In the genomic region with DNA sequence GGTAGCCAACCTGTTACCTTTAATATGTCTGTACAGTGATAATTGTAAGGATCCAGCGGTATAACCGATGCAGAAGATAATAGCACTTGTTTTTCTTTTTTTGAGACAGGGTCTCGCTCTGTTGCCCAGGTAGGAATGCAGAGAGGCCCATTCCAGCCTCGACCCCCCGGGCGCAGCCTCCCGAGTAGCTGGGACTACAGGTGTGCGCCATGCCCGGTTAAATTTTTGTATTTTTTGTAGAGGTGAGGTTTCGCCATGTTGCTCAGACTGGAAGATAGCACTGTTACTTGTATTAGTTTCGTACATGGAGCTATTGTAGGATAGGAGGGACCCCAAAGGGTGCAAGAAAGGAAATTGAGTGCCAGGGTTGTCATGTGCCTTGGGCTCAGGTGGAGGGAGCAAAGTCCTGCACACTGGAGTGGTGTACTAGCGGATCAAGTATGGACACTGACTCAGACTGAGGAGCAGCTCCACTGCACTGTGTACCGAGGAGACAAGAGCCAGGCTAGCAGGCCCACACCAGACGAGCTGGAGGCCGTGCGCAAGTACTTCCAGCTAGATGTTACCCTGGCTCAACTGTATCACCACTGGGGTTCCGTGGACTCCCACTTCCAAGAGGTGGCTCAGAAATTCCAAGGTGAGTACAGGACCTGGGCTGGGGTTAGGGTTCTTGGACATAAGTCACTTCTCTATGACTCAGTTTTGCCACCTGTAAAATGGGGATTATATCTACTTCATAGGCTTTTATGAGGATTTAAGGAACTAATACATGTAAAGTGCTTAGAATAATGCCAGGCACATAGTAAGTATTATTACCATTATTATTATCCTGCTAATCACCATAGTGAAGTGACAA, we compare ENCODE assay signal across 8 cellular contexts. TPM values are rescaled to one million over a fixed set of nuclear protein-coding genes. Genes with fewer than 3 reads are reported as not detected.
DNase-seq lines count a peak whose midpoint lies in the region; ATAC-seq and TF ChIP-seq lines count a peak whose summit lies in the region.

No MANE protein-coding gene starts in this region.

- H3K4me1 ChIP-seq in right cardiac atrium (ENCODE audit: control insufficient read depth, insufficient read depth, low read length) (peaks cover 6% of the 10 kb centered on the region), skeletal muscle satellite cell (ENCODE audit: control insufficient read depth, insufficient read depth, low read length) (peaks cover 35% of the 10 kb centered on the region)

- no peaks in the 10 kb centered on the region for H3K27me3 Mint-ChIP-seq in activated CD8-positive, alpha-beta memory T cell treated with anti-CD3 and anti-CD28 coated beads, Interleukin-2, amount 10 ng/mL, durations not matched to agents 7 days and 5 days
- no peaks in the 10 kb centered on the region for H3K27me3 Mint-ChIP-seq in WTC11 (ENCODE audit: low read depth)

- POLR2A ChIA-PET in WTC11 (lab: Charles Lee) = interaction anchor here (1.2 to 2.2 kb wide), 3 partner anchors 13 to 24 kb away, joined by 3 to 8 read pairs (median 5); a partner anchor contains a TSS

- H3K9me3 ChIP-seq in right cardiac atrium (ENCODE audit: control insufficient read depth, low read length) (no peaks in the 10 kb centered on the region), skeletal muscle satellite cell (replicated peaks; ENCODE audit: low read length) (no peaks in the 10 kb centered on the region)

- peak overlapping the region; percentile 94 for H3K27ac ChIP-seq in right cardiac atrium (ENCODE audit: low read length)

- H3K4me3 Mint-ChIP-seq in activated CD8-positive, alpha-beta memory T cell treated with anti-CD3 and anti-CD28 coated beads, Interleukin-2, amount 10 ng/mL, durations not matched to agents 7 days and 5 days = peak overlapping the region; percentile 94
- peak overlapping the region; percentile 98 for H3K4me3 Mint-ChIP-seq in WTC11

- H3K4me1 Mint-ChIP-seq in activated CD8-positive, alpha-beta memory T cell treated with anti-CD3 and anti-CD28 coated beads, Interleukin-2, amount 10 ng/mL, durations not matched to agents 7 days and 5 days = peaks cover 59% of the 10 kb centered on the region
- H3K4me1 Mint-ChIP-seq in WTC11 = peaks cover 11% of the 10 kb centered on the region

- WGBS in right cardiac atrium = 41% methylated on average over 17 of the region's 17 CpGs

- H3K4me3 ChIP-seq in right cardiac atrium (ENCODE audit: low read length) (peak overlapping the region; percentile 87), skeletal muscle satellite cell (ENCODE audit: low read length) (peak overlapping the region; percentile 82)

- peak overlapping the region; percentile 91 for H3K27ac Mint-ChIP-seq in activated CD8-positive, alpha-beta memory T cell treated with anti-CD3 and anti-CD28 coated beads, Interleukin-2, amount 10 ng/mL, durations not matched to agents 7 days and 5 days
- peak overlapping the region; percentile 99 for H3K27ac Mint-ChIP-seq in WTC11

- H3K36me3 ChIP-seq in skeletal muscle satellite cell (ENCODE audit: insufficient read depth, low read length) = peaks cover 41% of the 10 kb centered on the region

- no peak for ATAC-seq in activated CD8-positive, alpha-beta memory T cell treated with anti-CD3 and anti-CD28 coated beads, Interleukin-2, amount 10 ng/mL, durations not matched to agents 7 days and 5 days
- no peak for ATAC-seq in WTC11
- no peak for ATAC-seq in right cardiac atrium

- DNase-seq in activated CD8-positive, alpha-beta memory T cell treated with anti-CD3 and anti-CD28 coated beads, Interleukin-2, amount 10 ng/mL, durations not matched to agents 7 days and 5 days = peak; percentile 52
- DNase-seq in activated CD8-positive, alpha-beta memory T cell treated with anti-CD3 and anti-CD28 coated beads, Interleukin-2, amount 50 U/mL, for 48 hours = no peak
- DNase-seq in WTC11 (ENCODE audit: low spot score) (no peak), right cardiac atrium (peak in 1 of 3 donors; percentile 49), G401 (ENCODE audit: low spot score) (no peak), epidermal melanocyte (ENCODE audit: insufficient read length, low spot score) (no peak), HK-2 (ENCODE audit: unreplicated experiment) (no peak)

- peaks cover 46% of the 10 kb centered on the region for H3K36me3 Mint-ChIP-seq in activated CD8-positive, alpha-beta memory T cell treated with anti-CD3 and anti-CD28 coated beads, Interleukin-2, amount 10 ng/mL, durations not matched to agents 7 days and 5 days
- H3K36me3 Mint-ChIP-seq in WTC11 = peaks cover 43% of the 10 kb centered on the region

- peak overlapping the region; percentile 81 for H3K9ac ChIP-seq in skeletal muscle satellite cell (ENCODE audit: low read depth, low read length)

- no peak for TF ChIP-seq CTCF in WTC11 (IDR thresholded peaks at IDR 0.05)

- no peaks in the 10 kb centered on the region for H3K27me3 ChIP-seq in right cardiac atrium (ENCODE audit: control insufficient read depth, insufficient read depth)
- H3K27me3 ChIP-seq in skeletal muscle satellite cell (ENCODE audit: control insufficient read depth, insufficient read depth, low read length) = no peaks in the 10 kb centered on the region

- no peaks in the 10 kb centered on the region for H3K9me3 Mint-ChIP-seq in activated CD8-positive, alpha-beta memory T cell treated with anti-CD3 and anti-CD28 coated beads, Interleukin-2, amount 10 ng/mL, durations not matched to agents 7 days and 5 days (ENCODE audit: low read depth)
- H3K9me3 Mint-ChIP-seq in WTC11 = no peaks in the 10 kb centered on the region

- in situ Hi-C loops in G401 (cut with HindIII; ENCODE audit: low sequenced_read_pairs) = no loop called here

- peak overlapping the region; percentile 94 for H3K4me2 ChIP-seq in skeletal muscle satellite cell (ENCODE audit: low read length)

- intact Hi-C loops in right cardiac atrium (cut with DNase I) = no loop called here

- CTCF ChIA-PET in activated CD8-positive, alpha-beta memory T cell treated with anti-CD3 and anti-CD28 coated beads, Interleukin-2, amount 10 ng/mL, durations not matched to agents 7 days and 5 days (lab: Charles Lee) = interaction anchor here (0.7 to 2.2 kb wide), 5 partner anchors 19 to 53 kb away, joined by 3 to 7 read pairs (median 4); a partner anchor contains a TSS
- CTCF ChIA-PET in WTC11 (lab: Charles Lee) = interaction anchor here (0.8 to 1.1 kb wide), 2 partner anchors 24 to 247 kb away, joined by 3 to 7 read pairs; no protein-coding TSS in a partner anchor

TF ChIP-seq in WTC11, 78 proteins besides CTCF, POLR2A, EP300 and RAD21:
- TF ChIP-seq, protein P1, sequence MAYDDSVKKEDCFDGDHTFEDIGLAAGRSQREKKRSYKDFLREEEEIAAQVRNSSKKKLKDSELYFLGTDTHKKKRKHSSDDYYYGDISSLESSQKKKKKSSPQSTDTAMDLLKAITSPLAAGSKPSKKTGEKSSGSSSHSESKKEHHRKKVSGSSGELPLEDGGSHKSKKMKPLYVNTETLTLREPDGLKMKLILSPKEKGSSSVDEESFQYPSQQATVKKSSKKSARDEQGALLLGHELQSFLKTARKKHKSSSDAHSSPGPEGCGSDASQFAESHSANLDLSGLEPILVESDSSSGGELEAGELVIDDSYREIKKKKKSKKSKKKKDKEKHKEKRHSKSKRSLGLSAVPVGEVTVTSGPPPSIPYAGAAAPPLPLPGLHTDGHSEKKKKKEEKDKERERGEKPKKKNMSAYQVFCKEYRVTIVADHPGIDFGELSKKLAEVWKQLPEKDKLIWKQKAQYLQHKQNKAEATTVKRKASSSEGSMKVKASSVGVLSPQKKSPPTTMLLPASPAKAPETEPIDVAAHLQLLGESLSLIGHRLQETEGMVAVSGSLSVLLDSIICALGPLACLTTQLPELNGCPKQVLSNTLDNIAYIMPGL (CRISPR knock-in tag; IDR thresholded peaks at IDR 0.05) = 0 out of 2 replicates have a peak, but pooled peaks have one; percentile 7
- TF ChIP-seq ZNF138 (CRISPR knock-in tag; conservative IDR thresholded peaks at IDR 0.05) = no peak
TF ChIP-seq in WTC11: peak in this region for 1.

RNA-seq across cellular contexts. Expression of a gene that starts 1.0 kb away (rescaled TPM):
- 10 to 100 TPM; 32.1 to 34.5 TPM for total RNA-seq in activated CD8-positive, alpha-beta memory T cell treated with anti-CD3 and anti-CD28 coated beads, Interleukin-2, amount 10 ng/mL, durations not matched to agents 7 days and 5 days
- total RNA-seq in WTC11 (2021) (23.6 to 27.3 TPM (median 26.7 TPM) in 3 replicates), right cardiac atrium (10 to 100 TPM in 3 of 4 donors, 1 to 10 TPM in 1; 9.6 to 15.5 (median 15.1) TPM)
- polyA plus RNA-seq in right cardiac atrium = 13.4 TPM
- 22.6 and 23.6 TPM in 2 replicates for total RNA-seq in skeletal muscle satellite cell (2012; rRNA removed)
- 32.1 and 35.3 TPM in 2 replicates for total RNA-seq in G401 (2014; rRNA removed; shearing (Covaris generic))

RNA-seq across cellular contexts. Expression of a gene that starts 19.0 kb away (rescaled TPM):
- 10 to 100 TPM; 31.7 to 57.7 TPM for total RNA-seq in activated CD8-positive, alpha-beta memory T cell treated with anti-CD3 and anti-CD28 coated beads, Interleukin-2, amount 10 ng/mL, durations not matched to agents 7 days and 5 days
- total RNA-seq in WTC11 (2021) (3.1 to 6.6 TPM (median 5.9 TPM) in 3 replicates), right cardiac atrium (10 to 100 TPM; 20.1 to 24.9 (median 21.0) TPM)
- polyA plus RNA-seq in right cardiac atrium = 22.1 TPM
- 23.1 and 23.8 TPM in 2 replicates for total RNA-seq in skeletal muscle satellite cell (2012; rRNA removed)
- total RNA-seq in G401 (2014; rRNA removed; shearing (Covaris generic)) = not detected in 2 replicates

RNA-seq across cellular contexts. Expression of a gene that starts 19.2 kb away (rescaled TPM):
- total RNA-seq in activated CD8-positive, alpha-beta memory T cell treated with anti-CD3 and anti-CD28 coated beads, Interleukin-2, amount 10 ng/mL, durations not matched to agents 7 days and 5 days = 10 to 100 TPM; 48.1 to 50.1 TPM
- total RNA-seq in WTC11 (2021) = 20.4 to 22.8 TPM (median 21.4 TPM) in 3 replicates
- total RNA-seq in right cardiac atrium = 10 to 100 TPM in 3 of 4 donors, 1 to 10 TPM in 1; 9.2 to 12.0 (median 11.7) TPM
- 6.4 TPM for polyA plus RNA-seq in right cardiac atrium
- 15.2 and 18.6 TPM in 2 replicates for total RNA-seq in skeletal muscle satellite cell (2012; rRNA removed)
- 18.5 and 23.7 TPM in 2 replicates for total RNA-seq in G401 (2014; rRNA removed; shearing (Covaris generic))

RNA-seq across cellular contexts. Expression of a gene that starts 41.5 kb away (rescaled TPM):
- 10 to 100 TPM; 89.8 to 90.6 TPM for total RNA-seq in activated CD8-positive, alpha-beta memory T cell treated with anti-CD3 and anti-CD28 coated beads, Interleukin-2, amount 10 ng/mL, durations not matched to agents 7 days and 5 days
- total RNA-seq in WTC11 (2021) (49.0 to 57.9 TPM (median 55.9 TPM) in 3 replicates), right cardiac atrium (10 to 100 TPM; 42.0 to 51.3 (median 46.3) TPM)
- 38.4 TPM for polyA plus RNA-seq in right cardiac atrium
- total RNA-seq in skeletal muscle satellite cell (2012; rRNA removed) = 47.9 and 57.0 TPM in 2 replicates
- 70.0 and 72.1 TPM in 2 replicates for total RNA-seq in G401 (2014; rRNA removed; shearing (Covaris generic))

RNA-seq across cellular contexts. Expression of a gene that starts 42.1 kb away (rescaled TPM):
- total RNA-seq in activated CD8-positive, alpha-beta memory T cell treated with anti-CD3 and anti-CD28 coated beads, Interleukin-2, amount 10 ng/mL, durations not matched to agents 7 days and 5 days = 100 to 1,000 TPM; 274 to 300 TPM
- total RNA-seq in WTC11 (2021) = 127 to 143 TPM (median 133 TPM) in 3 replicates
- 100 to 1,000 TPM in 1 of 4 donors, 10 to 100 TPM in 3; 63.8 to 104 (median 73.0) TPM for total RNA-seq in right cardiac atrium
- polyA plus RNA-seq in right cardiac atrium = 51.1 TPM
- total RNA-seq in skeletal muscle satellite cell (2012; rRNA removed) = 223 and 269 TPM in 2 replicates
- total RNA-seq in G401 (2014; rRNA removed; shearing (Covaris generic)) = 231 and 292 TPM in 2 replicates
